Comparison of ENCODE assay signal across 9 cellular contexts in genomic region chr3:152405915-152406802, GRCh38.
DNase-seq lines count a peak whose midpoint lies in the region; ATAC-seq and TF ChIP-seq lines count a peak whose summit lies in the region.
"Had no signal": no experiment of that assay in that cellular context is flagged by ENCODE, and none has a peak within 500 bp of the region (broad histone marks: within the 10 kb centered on the region; RNA-seq: fewer than 3 reads in every experiment).

No MANE protein-coding gene starts in this region.

- H3K27ac Mint-ChIP-seq in IgD-negative memory B cell (peak overlapping the region; percentile 35 to 74 (median 52)), memory B cell (peak overlapping the region; percentile 68)

- H3K4me1 ChIP-seq in A673 (ENCODE audit: insufficient read depth, low read length, poor library complexity, severe bottlenecking) (peaks cover 35% of the 10 kb centered on the region), BE2C (peaks cover 5% of the 10 kb centered on the region)

- in situ Hi-C loops in astrocyte of the spinal cord (cut with HindIII; ENCODE audit: low sequenced_read_pairs): no loop called here

- H3K9me3 ChIP-seq in A673 (ENCODE audit: low read depth, low read length, poor library complexity, severe bottlenecking): no peaks in the 10 kb centered on the region
- no peaks in the 10 kb centered on the region for H3K9me3 ChIP-seq in BE2C
- H3K9me3 ChIP-seq: SJSA1 had no signal

- no peaks in the 10 kb centered on the region for H3K36me3 ChIP-seq in A673 (ENCODE audit: insufficient read depth, low read length, poor library complexity, severe bottlenecking)
- no peaks in the 10 kb centered on the region for H3K36me3 ChIP-seq in BE2C

- CTCF ChIA-PET in A673 (lab: Charles Lee): no interaction called here

- H3K4me1 Mint-ChIP-seq in IgD-negative memory B cell (peaks cover 34 to 60% (median 48%) of the 10 kb centered on the region in 3 donors), memory B cell (peaks cover 31% of the 10 kb centered on the region)

- POLR2A ChIA-PET in A673 (lab: Charles Lee; ENCODE audit: low non-redundant PET): no interaction called here

- H3K27me3 ChIP-seq in A673 (replicated peaks; ENCODE audit: insufficient read depth, low read depth, low read length, poor library complexity): no peaks in the 10 kb centered on the region
- no peaks in the 10 kb centered on the region for H3K27me3 ChIP-seq in BE2C
- H3K27me3 ChIP-seq: SJSA1 had no signal

- H3K4me3 Mint-ChIP-seq in IgD-negative memory B cell (no peak overlapping the region), memory B cell (no peak overlapping the region)

- H3K27me3 Mint-ChIP-seq in IgD-negative memory B cell (no peaks in the 10 kb centered on the region), memory B cell (no peaks in the 10 kb centered on the region)

- no peak for TF ChIP-seq CTCF in A673 (conservative IDR thresholded peaks at IDR 0.05; ENCODE audit: low read depth, low read length)
- TF ChIP-seq CTCF in astrocyte of the spinal cord (IDR thresholded peaks at IDR 0.05; ENCODE audit: low read depth, low read length): no peak
- no peak for TF ChIP-seq CTCF in BE2C (IDR thresholded peaks at IDR 0.05; ENCODE audit: low read depth, low read length)

- DNase-seq in A673 (ENCODE audit: low spot score) (peak; percentile 80), astrocyte of the spinal cord (ENCODE audit: low read depth, low spot score) (peak; percentile 70), memory B cell (ENCODE audit: low spot score in 2 of 2) (no peak), BE2C (no peak)

- BruUV-seq in A673 (replicated peaks; lab: Mats Ljungman, UMichigan): no TSS peak

- peaks cover 9% of the 10 kb centered on the region for H3K36me3 Mint-ChIP-seq in IgD-negative memory B cell
- H3K36me3 Mint-ChIP-seq in memory B cell: peaks cover 11% of the 10 kb centered on the region

- no peak for ATAC-seq in memory B cell (ENCODE audit: low read depth)
- ATAC-seq in GM18861 (IDR thresholded peaks at IDR 0.05; ENCODE audit: unreplicated experiment): no peak
- no peak for ATAC-seq in HG02870 (IDR thresholded peaks at IDR 0.05; ENCODE audit: unreplicated experiment)
- ATAC-seq in GM21576 (IDR thresholded peaks at IDR 0.05; ENCODE audit: unreplicated experiment): no peak

- H3K4me3 ChIP-seq in A673 (ENCODE audit: low read depth, low read length, poor library complexity, severe bottlenecking) (peak overlapping the region; percentile 29), astrocyte of the spinal cord (ENCODE audit: low read depth, low read length) (no peak overlapping the region), BE2C (ENCODE audit: low read depth, low read length) (no peak overlapping the region)
- H3K4me3 ChIP-seq: SJSA1 had no signal

- H3K27ac ChIP-seq in A673 (ENCODE audit: low read depth, low read length, poor library complexity, severe bottlenecking): peak overlapping the region; percentile 38
- H3K27ac ChIP-seq: SJSA1 had no signal

- H3K9me3 Mint-ChIP-seq in IgD-negative memory B cell (no peaks in the 10 kb centered on the region), memory B cell (no peaks in the 10 kb centered on the region)

- intact Hi-C loops in A673 (cut with micrococcal nuclease; ENCODE audit: unreplicated experiment): no loop called here

Comparison
In these comparisons a context has a peak if more than half of its experiments do, and no peak if none do; other contexts are left out.
1. DNase-seq: peak in A673 (single experiment) and astrocyte of the spinal cord (single experiment); none in memory B cell (0 of 2) and BE2C (single experiment).